ENCODE assay signal across 10 cellular contexts in genomic region chr10:25682203-25682950, GRCh38.
A peak's percentile ranks its signal among the peaks of the same experiment; 100 is the strongest.
DNase-seq lines count a peak whose midpoint lies in the region; ATAC-seq, FAIRE-seq and TF ChIP-seq lines count a peak whose summit lies in the region.
"Had no signal": no experiment of that assay in that cellular context is flagged by ENCODE, and none has a peak within 500 bp of the region (broad histone marks: within the 10 kb centered on the region; RNA-seq: fewer than 3 reads in every experiment).

No MANE protein-coding gene starts in this region.

- H3K36me3 ChIP-seq in K562 (ENCODE audit: control insufficient read depth, insufficient read depth, low read length) (no peaks in the 10 kb centered on the region), keratinocyte (ENCODE audit: control insufficient read depth in 2 of 2, extremely low read depth in 1 of 2, insufficient read depth in 2 of 2, low read length in 2 of 2) (no peaks in the 10 kb centered on the region), suprapubic skin (no peaks in the 10 kb centered on the region)
- no peaks in the 10 kb centered on the region for H3K36me3 ChIP-seq in CD8-positive, alpha-beta T cell (ENCODE audit: insufficient read depth, low read length)
- H3K36me3 ChIP-seq: colonic mucosa had no signal

- no TSS peak for BruUV-seq in K562 (replicated peaks; lab: Mats Ljungman, UMichigan)

- H3K4me3 Mint-ChIP-seq in CD8-positive, alpha-beta T cell = no peak overlapping the region

- TF ChIP-seq POLR2A in K562 (conservative IDR thresholded peaks at IDR 0.05) = no peak
- TF ChIP-seq POLR2A in suprapubic skin (IDR thresholded peaks at IDR 0.05) = no peak

- TF ChIP-seq EP300 in K562 (IDR thresholded peaks at IDR 0.05; ENCODE audit: low read length) (no peak), suprapubic skin (IDR thresholded peaks at IDR 0.05) (no peak)

- no peaks in the 10 kb centered on the region for H3K4me1 Mint-ChIP-seq in CD8-positive, alpha-beta T cell (ENCODE audit: low read depth)

- H3K4me2 ChIP-seq in K562 (ENCODE audit: insufficient read depth, low read length) (no peak overlapping the region; the same call in 1 of the 2 replicates), keratinocyte (ENCODE audit: control insufficient read depth, extremely low read depth, insufficient read depth, low read depth, low read length) (no peak overlapping the region)

- H3K27me3 Mint-ChIP-seq in CD8-positive, alpha-beta T cell (ENCODE audit: low read depth) = peaks cover 5% of the 10 kb centered on the region

- CTCF ChIA-PET in K562 (lab: Yijun Ruan, JAX; ENCODE audit: low intra/inter-chr PET ratio) = interaction anchor here (0.7 kb wide), 1 partner anchor 992 kb away, joined by 3 read pairs; no protein-coding TSS in a partner anchor
- CTCF ChIA-PET in CD8-positive, alpha-beta T cell (lab: Charles Lee) = no interaction called here

- no peak overlapping the region for H2AFZ ChIP-seq in K562 (ENCODE audit: low read depth, low read length)
- H2AFZ ChIP-seq in keratinocyte (ENCODE audit: control insufficient read depth, low read length) = no peak overlapping the region

- TF ChIP-seq RAD21 in K562 (CRISPR knock-in tag; conservative IDR thresholded peaks at IDR 0.05 in 1 of 2, IDR thresholded peaks at IDR 0.05 in 1 of 2) = peak; percentile 41 to 62

- H3K27me3 ChIP-seq in K562 (ENCODE audit: control insufficient read depth in 2 of 2, insufficient read depth in 2 of 2, low read length in 2 of 2) = peaks cover 0 to 6% of the 10 kb centered on the region in 2 experiments; a peak in 1 of 5 replicates
- no peaks in the 10 kb centered on the region for H3K27me3 ChIP-seq in keratinocyte (ENCODE audit: control insufficient read depth, extremely low read depth, insufficient read depth, low read length)
- H3K27me3 ChIP-seq in suprapubic skin = no peaks in the 10 kb centered on the region
- H3K27me3 ChIP-seq in CD8-positive, alpha-beta T cell (ENCODE audit: insufficient read depth, low read length) = no peaks in the 10 kb centered on the region
- H3K27me3 ChIP-seq: colonic mucosa had no signal

- H3K9me3 ChIP-seq in K562 (replicated peaks; ENCODE audit: control insufficient read depth, insufficient read depth, low read depth, low read length) (no peaks in the 10 kb centered on the region), keratinocyte (ENCODE audit: control insufficient read depth, low read depth, low read length) (no peaks in the 10 kb centered on the region), suprapubic skin (no peaks in the 10 kb centered on the region)
- H3K9me3 ChIP-seq in CD8-positive, alpha-beta T cell (ENCODE audit: low read length) = no peaks in the 10 kb centered on the region
- H3K9me3 ChIP-seq: colonic mucosa had no signal

- H3K79me2 ChIP-seq in K562 (ENCODE audit: control insufficient read depth, insufficient read depth, low read length) (no peaks in the 10 kb centered on the region), keratinocyte (ENCODE audit: control insufficient read depth, insufficient read depth, low read length) (no peaks in the 10 kb centered on the region)

- FAIRE-seq in K562 (lab: Jason Lieb, UNC) (no peak), keratinocyte (lab: Jason Lieb, UNC) (no peak)

- DNase-seq in NCI-H1417 (lab: John Stamatoyannopoulos, UW) (peak in 2 of 3 experiments; percentile 2 to 56), NCI-H1417 treated with DMSO at 0.1 percent for 48 hours (lab: John Stamatoyannopoulos, UW) (no peak), K562 (ENCODE audit: extremely low read depth in 1 of 4, low spot score in 3 of 4) (peak; percentile 18 to 35 (median 25)), keratinocyte (ENCODE audit: low read depth, low spot score) (no peak), suprapubic skin (ENCODE audit: low spot score in 2 of 2) (no peak), Kasumi-1 (lab: John Stamatoyannopoulos, UW) (no peak)
- DNase-seq in CD8-positive, alpha-beta T cell = no peak
- DNase-seq: colonic mucosa, RPMI8226 had no signal

- H3K27ac Mint-ChIP-seq in CD8-positive, alpha-beta T cell = no peak overlapping the region

- H3K27ac ChIP-seq in K562 (ENCODE audit: extremely low read depth, low read depth, low read length) (no peak overlapping the region), keratinocyte (ENCODE audit: control insufficient read depth, insufficient read depth, low read length) (no peak overlapping the region), suprapubic skin (no peak overlapping the region)
- H3K27ac ChIP-seq in CD8-positive, alpha-beta T cell (ENCODE audit: low read depth, low read length) = no peak overlapping the region
- H3K27ac ChIP-seq: colonic mucosa had no signal

- dilution Hi-C loops in keratinocyte (cut with MboI; ENCODE audit: extremely low pct_ligation_motif_present, low sequenced_read_pairs) = no loop called here

- no peaks in the 10 kb centered on the region for H3K9me1 ChIP-seq in K562 (ENCODE audit: control insufficient read depth, insufficient read depth, low read length)
- no peaks in the 10 kb centered on the region for H3K9me1 ChIP-seq in keratinocyte (ENCODE audit: control insufficient read depth, extremely low read depth, insufficient read depth, low read length)

- in situ Hi-C loops in K562 (cut with MboI) = no loop called here

- TF ChIP-seq CTCF in K562 (IDR thresholded peaks at IDR 0.05 in 2 of 3, conservative IDR thresholded peaks at IDR 0.05 in 1 of 3; ENCODE audit: insufficient read depth in 2 of 3, low read depth in 1 of 3, low read length in 3 of 3) (peak; percentile 33 to 52 (median 35); a peak in 4 of 6 replicates), keratinocyte (optimal IDR thresholded peaks at IDR 0.05 in 1 of 3, IDR thresholded peaks at IDR 0.05 in 1 of 3, conservative IDR thresholded peaks at IDR 0.05 in 1 of 3; ENCODE audit: extremely low read depth in 1 of 3, insufficient read depth in 2 of 3, low read length in 3 of 3) (peak in 2 of 3 experiments; percentile 28 to 30), suprapubic skin (IDR thresholded peaks at IDR 0.05) (no peak)
- no peak for TF ChIP-seq CTCF in CD8-positive, alpha-beta T cell (IDR thresholded peaks at IDR 0.05)

- no peak overlapping the region for H3K4me3 ChIP-seq in K562
- no peak overlapping the region for H3K4me3 ChIP-seq in keratinocyte (ENCODE audit: control insufficient read depth in 2 of 3, extremely low read depth in 1 of 3, insufficient read depth in 2 of 3, low read depth in 1 of 3, low read length in 3 of 3)
- H3K4me3 ChIP-seq in suprapubic skin = peak overlapping the region; percentile 1
- no peak overlapping the region for H3K4me3 ChIP-seq in CD8-positive, alpha-beta T cell (ENCODE audit: low read depth, low read length)
- H3K4me3 ChIP-seq: colonic mucosa had no signal

- no peaks in the 10 kb centered on the region for H3K36me3 Mint-ChIP-seq in CD8-positive, alpha-beta T cell

- 3% methylated on average over 11 of the region's 11 CpGs for WGBS in K562 (ENCODE audit: insufficient coverage, low coverage, missing lambda C conversion rate)
- 40% methylated on average over 11 of the region's 11 CpGs for WGBS in suprapubic skin

- POLR2A ChIA-PET in K562 (lab: Yijun Ruan, JAX) = no interaction called here
- POLR2A ChIA-PET in CD8-positive, alpha-beta T cell (lab: Charles Lee) = no interaction called here

- ATAC-seq in K562 = peak; percentile 72
- no peak for ATAC-seq in CD8-positive, alpha-beta T cell
- no peak for ATAC-seq in HG02678 (IDR thresholded peaks at IDR 0.05; ENCODE audit: unreplicated experiment)

- no peak overlapping the region for H3K9ac ChIP-seq in K562 (ENCODE audit: insufficient read depth in 1 of 2, low read depth in 2 of 2, low read length in 2 of 2)
- H3K9ac ChIP-seq in keratinocyte (ENCODE audit: control insufficient read depth, extremely low read depth, insufficient read depth, low read length) = no peak overlapping the region

- H3K4me1 ChIP-seq in K562 (replicated peaks in 1 of 2; ENCODE audit: control insufficient read depth in 2 of 2, insufficient read depth in 2 of 2, low read length in 2 of 2) = no peaks in the 10 kb centered on the region
- H3K4me1 ChIP-seq in keratinocyte (ENCODE audit: control insufficient read depth, extremely low read depth, insufficient read depth, low read length) = no peaks in the 10 kb centered on the region
- H3K4me1 ChIP-seq in suprapubic skin = no peaks in the 10 kb centered on the region
- H3K4me1 ChIP-seq in CD8-positive, alpha-beta T cell (ENCODE audit: insufficient read depth, low read length) = no peaks in the 10 kb centered on the region
- H3K4me1 ChIP-seq: colonic mucosa had no signal

- intact Hi-C loops in K562 (cut with micrococcal nuclease) = no loop called here
- intact Hi-C loops in CD8-positive, alpha-beta T cell (cut with DNase I, micrococcal nuclease) = no loop called here

- no peaks in the 10 kb centered on the region for H3K9me3 Mint-ChIP-seq in CD8-positive, alpha-beta T cell

- H4K20me1 ChIP-seq in K562 (replicated peaks; ENCODE audit: control insufficient read depth, insufficient read depth, low read length) = no peaks in the 10 kb centered on the region
- no peaks in the 10 kb centered on the region for H4K20me1 ChIP-seq in keratinocyte (ENCODE audit: control insufficient read depth, extremely low read depth, insufficient read depth, low read length)

TF ChIP-seq in K562, 482 proteins besides CTCF, POLR2A, EP300 and RAD21 (continues in another document):
- TF ChIP-seq ZNF586 (CRISPR knock-in tag; conservative IDR thresholded peaks at IDR 0.05) (no peak), ATF3 (IDR thresholded peaks at IDR 0.05) (peak; percentile 45), ATF3 (CRISPR knock-in tag; conservative IDR thresholded peaks at IDR 0.05) (no peak), ZNF347 (CRISPR knock-in tag; IDR thresholded peaks at IDR 0.05; ENCODE audit: low read depth) (no peak), PREB (CRISPR knock-in tag; IDR thresholded peaks at IDR 0.05) (no peak), ZNF445 (CRISPR knock-in tag; IDR thresholded peaks at IDR 0.05; ENCODE audit: low read depth) (no peak), TGIF2 (CRISPR knock-in tag; IDR thresholded peaks at IDR 0.05) (no peak), KDM5B (IDR thresholded peaks at IDR 0.05; ENCODE audit: insufficient replicate concordance, low read depth, low read length) (no peak)

Comparison
In these comparisons a context has a peak if more than half of its experiments do, and no peak if none do; other contexts are left out.
1. DNase-seq: peak in NCI-H1417 (2 of 3) and K562 (4 of 4); none in NCI-H1417 treated with DMSO at 0.1 percent for 48 hours (single experiment), keratinocyte (single experiment), suprapubic skin (0 of 2), CD8-positive, alpha-beta T cell (0 of 7) and Kasumi-1 (0 of 2).
2. CTCF ChIP-seq: peak in K562 (3 of 3) and keratinocyte (2 of 3); none in suprapubic skin (0 of 2) and CD8-positive, alpha-beta T cell (single experiment).